Comparison of ENCODE assay signal across 16 cellular contexts in genomic region chr5:56525117-56525516, GRCh38.
DNase-seq lines count a peak whose midpoint lies in the region; ATAC-seq, FAIRE-seq and TF ChIP-seq lines count a peak whose summit lies in the region.
"Had no signal": no experiment of that assay in that cellular context is flagged by ENCODE, and none has a peak within 500 bp of the region (broad histone marks: within the 10 kb centered on the region; RNA-seq: fewer than 3 reads in every experiment).

No MANE protein-coding gene starts in this region.

- H3K27me3 ChIP-seq in fibroblast of lung (ENCODE audit: control insufficient read depth, insufficient read depth, low read length) (no peaks in the 10 kb centered on the region), HepG2 (ENCODE audit: control insufficient read depth in 1 of 2, insufficient read depth in 2 of 2, low read length in 2 of 2) (no peaks in the 10 kb centered on the region)
- H3K27me3 ChIP-seq: neural progenitor cell, right lobe of liver, upper lobe of left lung had no signal

- peak overlapping the region; percentile 81 for H3K27ac ChIP-seq in SK-N-MC
- H3K27ac ChIP-seq in fibroblast of lung (ENCODE audit: insufficient read depth, low read length): no peak overlapping the region
- H3K27ac ChIP-seq in HepG2 (ENCODE audit: extremely low read length, insufficient read depth, low read length): no peak overlapping the region
- H3K27ac ChIP-seq: neural progenitor cell, right lobe of liver, upper lobe of left lung had no signal

- H3K4me1 ChIP-seq in fibroblast of lung (ENCODE audit: control insufficient read depth, extremely low read depth, insufficient read depth, low read length): no peaks in the 10 kb centered on the region
- peaks cover 9% of the 10 kb centered on the region for H3K4me1 ChIP-seq in HepG2 (ENCODE audit: insufficient read depth, low read length)
- H3K4me1 ChIP-seq: neural progenitor cell had no signal

- H3K4me2 ChIP-seq in fibroblast of lung (ENCODE audit: extremely low read depth, insufficient read depth, low read length) (no peak overlapping the region), HepG2 (ENCODE audit: low read depth, low read length) (no peak overlapping the region)
- H3K4me2 ChIP-seq: neural progenitor cell had no signal

- H3K36me3 ChIP-seq in SK-N-MC (ENCODE audit: insufficient read depth, low read length) (no peaks in the 10 kb centered on the region), fibroblast of lung (ENCODE audit: control insufficient read depth, insufficient read depth, low read length) (no peaks in the 10 kb centered on the region), HepG2 (replicated peaks in 1 of 2; ENCODE audit: control insufficient read depth in 1 of 2, insufficient read depth in 2 of 2, low read length in 2 of 2) (no peaks in the 10 kb centered on the region)
- H3K36me3 ChIP-seq: neural progenitor cell, right lobe of liver, upper lobe of left lung had no signal

- peak; percentile 23 for FAIRE-seq in urothelium cell line (lab: Jason Lieb, UNC)
- FAIRE-seq in HepG2 (lab: Jason Lieb, UNC): no peak

- CTCF ChIA-PET in HepG2 (lab: Yijun Ruan, JAX; ENCODE audit: low intra/inter-chr PET ratio, low total read pairs): no interaction called here

- no peak for TF ChIP-seq CTCF in fibroblast of lung (conservative IDR thresholded peaks at IDR 0.05 in 1 of 2, IDR thresholded peaks at IDR 0.05 in 1 of 2; ENCODE audit: low read depth in 1 of 2, low read length in 2 of 2)
- no peak for TF ChIP-seq CTCF in HepG2 (CRISPR knock-in tag; IDR thresholded peaks at IDR 0.05)

- intact Hi-C loops in HepG2 (cut with micrococcal nuclease; ENCODE audit: unreplicated experiment): no loop called here

- H3K4me3 ChIP-seq in SK-N-MC (peak overlapping the region; percentile 58; the same call in 1 of the 2 replicates), fibroblast of lung (replicated peaks in 1 of 4; ENCODE audit: control extremely low read depth in 1 of 4, insufficient read depth in 1 of 4, low read depth in 3 of 4, low read length in 4 of 4) (no peak overlapping the region), HepG2 (replicated peaks in 1 of 3; ENCODE audit: insufficient read depth in 1 of 3, low read depth in 2 of 3, low read length in 3 of 3) (no peak overlapping the region)
- H3K4me3 ChIP-seq: lung, neural progenitor cell, right lobe of liver, upper lobe of left lung had no signal

- ATAC-seq in GM21526 (IDR thresholded peaks at IDR 0.05; ENCODE audit: low FRiP score, unreplicated experiment) (no peak), HepG2 (no peak)
- ATAC-seq: activated T-helper 17 cell treated with anti-CD3 and anti-CD28 coated beads, Interleukin-2, amount 50 U/mL, for 72 hours; right lobe of liver had no signal

- peak; percentile 11 for DNase-seq in stimulated activated CD4-positive, alpha-beta T cell treated with anti-CD3 and anti-CD28 coated beads, Interleukin-15, amount 100 ng/mL, for 24 hours
- DNase-seq in stimulated activated CD4-positive, alpha-beta T cell treated with anti-CD3 and anti-CD28 coated beads, Interleukin-4, amount 100 ng/mL, for 24 hours: no peak
- no peak for DNase-seq in SK-N-MC (ENCODE audit: low read depth, low spot score)
- DNase-seq in fibroblast of lung (ENCODE audit: low read depth in 2 of 2): peak; percentile 24 to 60
- DNase-seq in urothelium cell line (ENCODE audit: low spot score): peak; percentile 80
- DNase-seq in NCI-H1694 treated with DMSO at 0.1 percent for 48 hours (lab: John Stamatoyannopoulos, UW): no peak
- DNase-seq in HepG2 (ENCODE audit: low spot score): no peak
- DNase-seq: Caco-2; NCI-H1105; right lobe of liver; stimulated activated CD4-positive, alpha-beta T cell treated with anti-CD3 and anti-CD28 coated beads, Interleukin-2, amount 100 ng/mL, for 48 hours had no signal

- no peaks in the 10 kb centered on the region for H3K9me3 ChIP-seq in SK-N-MC (ENCODE audit: low read depth, low read length)
- H3K9me3 ChIP-seq in fibroblast of lung (ENCODE audit: control insufficient read depth, insufficient read depth, low read depth, low read length): no peaks in the 10 kb centered on the region
- H3K9me3 ChIP-seq in HepG2 (ENCODE audit: low read length): no peaks in the 10 kb centered on the region
- H3K9me3 ChIP-seq: Caco-2, right lobe of liver, upper lobe of left lung had no signal

- H2AFZ ChIP-seq in fibroblast of lung (ENCODE audit: low read length) (no peak overlapping the region), HepG2 (ENCODE audit: low read length) (no peak overlapping the region)
- H2AFZ ChIP-seq: neural progenitor cell had no signal

- in situ Hi-C loops in HepG2 (cut with HindIII; ENCODE audit: extremely low pct_ligation_motif_present, low pct_unique_long_range_greater_than_20kb): no loop called here

- H3K79me2 ChIP-seq in fibroblast of lung (ENCODE audit: control insufficient read depth, insufficient read depth, low read length) (no peaks in the 10 kb centered on the region), HepG2 (ENCODE audit: insufficient read depth, low read length) (no peaks in the 10 kb centered on the region)

- WGBS in HepG2 (ENCODE audit: low lambda C conversion rate): 42% methylated on average over 3 of the region's 3 CpGs

- H3K9ac ChIP-seq in SK-N-MC (ENCODE audit: insufficient read length) (no peak overlapping the region), fibroblast of lung (ENCODE audit: insufficient read depth, low read length) (no peak overlapping the region), HepG2 (ENCODE audit: insufficient read depth, low read depth, low read length) (no peak overlapping the region)
- H3K9ac ChIP-seq: neural progenitor cell had no signal

- no peak for TF ChIP-seq POLR2A in HepG2 (IDR thresholded peaks at IDR 0.05; ENCODE audit: insufficient read depth in 1 of 2, low read depth in 2 of 2, low read length in 2 of 2)

- POLR2A ChIA-PET in HepG2 (lab: Yijun Ruan, JAX): no interaction called here

- no peaks in the 10 kb centered on the region for H4K20me1 ChIP-seq in fibroblast of lung (ENCODE audit: control insufficient read depth, extremely low read depth, insufficient read depth, low read length)
- H4K20me1 ChIP-seq in HepG2 (ENCODE audit: insufficient read depth, low read length): no peaks in the 10 kb centered on the region

- TF ChIP-seq EP300 in HepG2 (IDR thresholded peaks at IDR 0.05; ENCODE audit: low read depth in 2 of 2, low read length in 2 of 2): no peak
- TF ChIP-seq EP300 in HepG2 (CRISPR knock-in tag; IDR thresholded peaks at IDR 0.05; ENCODE audit: borderline replicate concordance): no peak

- TF ChIP-seq RAD21 in HepG2 (CRISPR knock-in tag; IDR thresholded peaks at IDR 0.05): no peak

- no TSS peak for BruUV-seq in HepG2 (replicated peaks; lab: Mats Ljungman, UMichigan)

TF ChIP-seq in HepG2, 621 proteins besides CTCF, POLR2A, EP300 and RAD21:
- TF ChIP-seq SP4 (CRISPR knock-in tag; IDR thresholded peaks at IDR 0.05) (no peak), ZNF501 (CRISPR knock-in tag; IDR thresholded peaks at IDR 0.05) (no peak), ISL2 (CRISPR knock-in tag; IDR thresholded peaks at IDR 0.05) (no peak), HMGXB3 (CRISPR knock-in tag; IDR thresholded peaks at IDR 0.05; ENCODE audit: borderline replicate concordance) (no peak)
TF ChIP-seq in HepG2: peak in this region for 0.

Comparison
In these comparisons a context has a peak if more than half of its experiments do, and no peak if none do; other contexts are left out.
1. DNase-seq: peak in stimulated activated CD4-positive, alpha-beta T cell treated with anti-CD3 and anti-CD28 coated beads, Interleukin-15, amount 100 ng/mL, for 24 hours (single experiment), fibroblast of lung (2 of 2) and urothelium cell line (single experiment); none in stimulated activated CD4-positive, alpha-beta T cell treated with anti-CD3 and anti-CD28 coated beads, Interleukin-4, amount 100 ng/mL, for 24 hours (single experiment), SK-N-MC (single experiment), NCI-H1694 treated with DMSO at 0.1 percent for 48 hours (single experiment) and HepG2 (single experiment).